Comparison of ENCODE assay signal across 1 cellular context in the genomic region with DNA sequence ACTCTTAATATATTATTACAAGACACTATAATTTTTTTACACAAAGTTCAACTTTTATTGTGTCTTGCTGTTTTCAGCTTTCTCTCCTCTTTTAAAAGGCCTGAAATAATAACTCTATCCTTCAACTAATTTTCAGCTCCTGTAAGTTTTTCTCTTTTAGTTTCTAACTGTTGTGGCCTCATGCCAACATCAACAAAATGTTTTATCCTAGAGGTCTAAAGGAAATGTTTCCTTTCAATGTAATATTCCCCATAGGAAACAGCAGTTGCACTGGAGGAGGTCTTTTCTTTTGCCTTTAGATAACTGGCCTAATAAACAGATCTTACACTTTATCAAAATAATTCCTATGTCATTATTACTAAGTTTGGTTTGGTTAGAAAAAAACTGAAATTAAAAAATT.
TF ChIP-seq lines count a peak whose summit lies in the region.

No MANE protein-coding gene starts in this region.

TF ChIP-seq in endothelial cell of umbilical vein, 7 proteins besides CTCF, POLR2A, EP300 and RAD21 (continued from another document):
- TF ChIP-seq JUN (IDR thresholded peaks at IDR 0.05; ENCODE audit: borderline replicate concordance, insufficient read depth, insufficient read length, low read depth) (no peak), POLR2AphosphoS5 (IDR thresholded peaks at IDR 0.05; ENCODE audit: insufficient read depth, low read depth, low read length) (no peak), GATA2 (IDR thresholded peaks at IDR 0.05; ENCODE audit: insufficient read depth, insufficient read length, low read depth, low read length) (no peak), FOS (IDR thresholded peaks at IDR 0.05; ENCODE audit: borderline replicate concordance, insufficient read depth, low read length) (no peak), MYC (IDR thresholded peaks at IDR 0.05; ENCODE audit: low read depth, low read length) (no peak)
